12 cellular contexts compared by ENCODE assay signal in the genomic region with DNA sequence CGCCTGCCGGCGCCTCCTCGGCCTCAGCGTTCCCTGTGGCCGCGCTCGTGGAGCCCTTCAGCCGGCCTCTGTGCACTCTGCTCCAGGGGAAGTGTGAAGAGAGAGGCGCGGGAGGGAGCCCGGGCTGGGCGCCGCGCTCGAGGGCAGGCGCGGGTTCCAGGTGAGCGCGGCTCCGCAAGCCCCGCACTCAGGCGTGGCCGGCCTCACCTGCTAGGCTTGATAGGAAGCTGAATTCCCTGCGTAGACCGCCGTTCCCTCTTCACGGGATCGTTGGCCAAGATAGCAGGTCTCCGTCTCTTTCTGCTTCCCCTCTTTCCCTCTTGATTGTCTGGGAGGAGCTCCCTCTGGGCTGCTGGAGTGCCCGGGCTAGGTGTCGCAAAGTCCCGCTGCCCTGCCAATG.
DNase-seq lines count a peak whose midpoint lies in the region; ATAC-seq, FAIRE-seq and TF ChIP-seq lines count a peak whose summit lies in the region.
"Had no signal": no experiment of that assay in that cellular context is flagged by ENCODE, and none has a peak within 500 bp of the region (broad histone marks: within the 10 kb centered on the region; RNA-seq: fewer than 3 reads in every experiment).

No MANE protein-coding gene starts in this region.

- H3K27ac ChIP-seq in HUES64 (ENCODE audit: low read depth, low read length) (no peak overlapping the region), psoas muscle (no peak overlapping the region)
- H3K27ac ChIP-seq: C4-2B, skin epidermis had no signal

- peak overlapping the region; percentile 59 for H3K4me3 ChIP-seq in HUES64 (ENCODE audit: low read length)
- peak overlapping the region; percentile 74 for H3K4me3 ChIP-seq in iPS-15b (ENCODE audit: low read depth, low read length)
- peak overlapping the region; percentile 22 for H3K4me3 ChIP-seq in psoas muscle

- no peak for FAIRE-seq in GM19239 (lab: Jason Lieb, UNC)

- ATAC-seq in psoas muscle, result no peak

- intact Hi-C loops in psoas muscle (cut with DNase I), result no loop called here

- H3K9ac ChIP-seq in HUES64 (ENCODE audit: low read depth, low read length) (peak overlapping the region; percentile 51), iPS-15b (ENCODE audit: low read depth, low read length) (no peak overlapping the region)

- H3K27me3 ChIP-seq in HUES64 (ENCODE audit: insufficient read depth, low read length) (peaks cover 78% of the 10 kb centered on the region), iPS-15b (ENCODE audit: control insufficient read depth, insufficient read depth, low read length) (peaks cover 40% of the 10 kb centered on the region), psoas muscle (ENCODE audit: insufficient read depth in 3 of 3, low read length in 2 of 3) (peaks cover 0 to 27% (median 4%) of the 10 kb centered on the region in 3 donors)

- H3K36me3 ChIP-seq in HUES64 (ENCODE audit: insufficient read depth, low read length), result no peaks in the 10 kb centered on the region
- H3K36me3 ChIP-seq in iPS-15b (ENCODE audit: control insufficient read depth, insufficient read depth, low read length), result no peaks in the 10 kb centered on the region
- no peaks in the 10 kb centered on the region for H3K36me3 ChIP-seq in psoas muscle (ENCODE audit: insufficient read depth in 1 of 2, low read depth in 1 of 2)

- no peak for TF ChIP-seq CTCF in psoas muscle (IDR thresholded peaks at IDR 0.05)

- DNase-seq in cerebellum (ENCODE audit: low spot score), result peak; percentile 12
- DNase-seq in psoas muscle, result no peak
- no peak for DNase-seq in stimulated activated naive CD4-positive, alpha-beta T cell (lab: John Stamatoyannopoulos, UW)
- DNase-seq in GM19239 (ENCODE audit: insufficient read length, low spot score), result no peak
- no peak for DNase-seq in DMS153 (lab: John Stamatoyannopoulos, UW)
- DNase-seq in GF-D8 (lab: John Stamatoyannopoulos, UW), result no peak
- DNase-seq: activated CD4-positive, alpha-beta T cell treated with anti-CD3 and anti-CD28 coated beads, Interleukin-2, amount 50 U/mL, for 4 hours; activated naive CD4-positive, alpha-beta T cell treated with anti-CD3 and anti-CD28 coated beads for 36 hours had no signal

- WGBS in HUES64, result 1% methylated on average over 33 of the region's 33 CpGs
- WGBS in psoas muscle, 3 donors, result 14 to 28% (median 23%) methylated on average over 33 of the region's 33 CpGs

- H3K4me1 ChIP-seq in HUES64 (ENCODE audit: insufficient read depth, low read length) (peaks cover 3% of the 10 kb centered on the region; the same call in 1 of the 2 replicates), iPS-15b (ENCODE audit: control insufficient read depth, insufficient read depth, low read length) (no peaks in the 10 kb centered on the region), psoas muscle (no peaks in the 10 kb centered on the region)

- H3K9me3 ChIP-seq in HUES64 (ENCODE audit: insufficient read depth, low read depth, low read length) (no peaks in the 10 kb centered on the region), iPS-15b (ENCODE audit: control insufficient read depth, insufficient read depth, low read length) (no peaks in the 10 kb centered on the region), psoas muscle (no peaks in the 10 kb centered on the region)

Comparison
In these comparisons a context has a peak if more than half of its experiments do, and no peak if none do; other contexts are left out.
1. H3K4me3 ChIP-seq: peak in every context shown above with its lines; median percentile 74 in iPS-15b; 59 in HUES64; 22 in psoas muscle.